ENCODE assay signal across 9 cellular contexts in the genomic region with DNA sequence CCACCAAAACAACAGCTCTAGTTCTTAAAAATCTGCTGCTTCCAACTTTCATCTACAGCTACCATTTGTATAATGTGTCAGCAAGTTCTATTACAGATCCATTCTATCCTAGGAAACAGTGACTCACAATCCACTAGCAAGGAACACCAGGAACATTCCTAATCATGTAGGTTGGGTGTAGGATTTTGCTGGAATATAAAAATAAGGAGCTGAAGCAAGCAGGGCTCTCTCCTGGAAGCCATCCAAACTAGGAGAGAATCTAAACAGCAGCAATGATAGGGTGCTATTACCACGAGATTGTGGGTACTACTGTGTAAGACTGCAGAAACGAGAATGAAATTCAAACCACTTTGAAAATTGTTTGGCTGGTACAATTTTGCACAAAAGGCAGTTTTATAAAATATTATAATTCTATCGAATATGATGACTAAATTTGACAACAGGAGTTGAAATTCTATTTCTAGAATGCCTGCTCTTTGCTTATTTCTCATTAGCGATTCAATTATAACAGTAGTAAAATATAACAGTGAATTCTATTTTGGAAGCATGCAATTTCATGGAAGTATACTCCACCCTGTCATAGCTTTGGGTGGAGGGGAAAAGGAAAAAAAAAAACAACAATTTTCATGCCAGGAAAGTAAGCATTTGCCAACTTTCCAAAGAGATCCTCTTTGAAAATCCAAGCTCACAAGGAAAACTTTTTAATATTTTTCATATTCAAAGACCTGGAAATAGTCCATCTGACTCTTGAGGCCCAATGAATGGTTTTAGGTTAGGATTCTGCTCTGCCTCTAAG.
DNase-seq lines count a peak whose midpoint lies in the region; ATAC-seq and TF ChIP-seq lines count a peak whose summit lies in the region.
"Had no signal": no experiment of that assay in that cellular context is flagged by ENCODE, and none has a peak within 500 bp of the region (broad histone marks: within the 10 kb centered on the region; RNA-seq: fewer than 3 reads in every experiment).

No MANE protein-coding gene starts in this region.

- H2AFZ ChIP-seq in fibroblast of lung (ENCODE audit: low read length): no peak overlapping the region

- H3K27me3 ChIP-seq in fibroblast of lung (ENCODE audit: control insufficient read depth, insufficient read depth, low read length): no peaks in the 10 kb centered on the region
- H3K27me3 ChIP-seq in rectal smooth muscle tissue (ENCODE audit: control insufficient read depth, insufficient read depth, low read length): no peaks in the 10 kb centered on the region

- no peak for TF ChIP-seq CTCF in fibroblast of lung (conservative IDR thresholded peaks at IDR 0.05 in 1 of 2, IDR thresholded peaks at IDR 0.05 in 1 of 2; ENCODE audit: low read depth in 1 of 2, low read length in 2 of 2)

- no peak overlapping the region for H3K27ac ChIP-seq in SK-N-MC
- no peak overlapping the region for H3K27ac ChIP-seq in fibroblast of lung (ENCODE audit: insufficient read depth, low read length)
- H3K27ac ChIP-seq in rectal smooth muscle tissue (ENCODE audit: low read depth, low read length): peak overlapping the region; percentile 6

- H4K20me1 ChIP-seq in fibroblast of lung (ENCODE audit: control insufficient read depth, extremely low read depth, insufficient read depth, low read length): no peaks in the 10 kb centered on the region

- H3K4me1 ChIP-seq in fibroblast of lung (ENCODE audit: control insufficient read depth, extremely low read depth, insufficient read depth, low read length) (peaks cover 9% of the 10 kb centered on the region), rectal smooth muscle tissue (ENCODE audit: control insufficient read depth, insufficient read depth, low read length) (peaks cover 20% of the 10 kb centered on the region)

- H3K9me3 ChIP-seq in SK-N-MC (ENCODE audit: low read depth, low read length): no peaks in the 10 kb centered on the region
- H3K9me3 ChIP-seq in fibroblast of lung (ENCODE audit: control insufficient read depth, insufficient read depth, low read depth, low read length): no peaks in the 10 kb centered on the region

- H3K36me3 ChIP-seq in SK-N-MC (ENCODE audit: insufficient read depth, low read length) (peaks cover under 1% of the 10 kb centered on the region; the same call in 1 of the 2 replicates), fibroblast of lung (ENCODE audit: control insufficient read depth, insufficient read depth, low read length) (no peaks in the 10 kb centered on the region), rectal smooth muscle tissue (ENCODE audit: control insufficient read depth, insufficient read depth, low read length) (no peaks in the 10 kb centered on the region)

- DNase-seq in H4 (ENCODE audit: low spot score) (peak; percentile 64), SK-N-MC (ENCODE audit: low read depth, low spot score) (no peak), fibroblast of lung (ENCODE audit: low read depth in 2 of 2) (peak; percentile 72 to 90), MV-4-11 (lab: John Stamatoyannopoulos, UW) (no peak), NCI-H1092 (lab: John Stamatoyannopoulos, UW) (no peak)
- no peak for DNase-seq in activated effector memory CD4-positive, alpha-beta T cell treated with Interleukin-2 at 50 U/mL for 16 hours
- DNase-seq: retina had no signal

- H3K4me3 ChIP-seq in SK-N-MC: 0 out of 2 replicates have a peak overlapping the region, but pooled peaks have one; percentile 3
- no peak overlapping the region for H3K4me3 ChIP-seq in fibroblast of lung (replicated peaks in 1 of 4; ENCODE audit: control extremely low read depth in 1 of 4, insufficient read depth in 1 of 4, low read depth in 3 of 4, low read length in 4 of 4)
- no peak overlapping the region for H3K4me3 ChIP-seq in rectal smooth muscle tissue (ENCODE audit: low read length)

- no peak for ATAC-seq in HG03571 (IDR thresholded peaks at IDR 0.05; ENCODE audit: unreplicated experiment)

- H3K79me2 ChIP-seq in fibroblast of lung (ENCODE audit: control insufficient read depth, insufficient read depth, low read length): peaks cover 52% of the 10 kb centered on the region

- H3K4me2 ChIP-seq in fibroblast of lung (ENCODE audit: extremely low read depth, insufficient read depth, low read length): no peak overlapping the region

- no peak overlapping the region for H3K9ac ChIP-seq in SK-N-MC (ENCODE audit: insufficient read length)
- H3K9ac ChIP-seq in fibroblast of lung (ENCODE audit: insufficient read depth, low read length): no peak overlapping the region
- no peak overlapping the region for H3K9ac ChIP-seq in rectal smooth muscle tissue (ENCODE audit: low read length)

Comparison
In these comparisons a context has a peak if more than half of its experiments do, and no peak if none do; other contexts are left out.
1. DNase-seq: peak in H4 (single experiment) and fibroblast of lung (2 of 2); none in SK-N-MC (single experiment), activated effector memory CD4-positive, alpha-beta T cell treated with Interleukin-2 at 50 U/mL for 16 hours (single experiment), MV-4-11 (single experiment) and NCI-H1092 (single experiment).